Comparison of ENCODE assay signal across 8 cellular contexts in the genomic region with DNA sequence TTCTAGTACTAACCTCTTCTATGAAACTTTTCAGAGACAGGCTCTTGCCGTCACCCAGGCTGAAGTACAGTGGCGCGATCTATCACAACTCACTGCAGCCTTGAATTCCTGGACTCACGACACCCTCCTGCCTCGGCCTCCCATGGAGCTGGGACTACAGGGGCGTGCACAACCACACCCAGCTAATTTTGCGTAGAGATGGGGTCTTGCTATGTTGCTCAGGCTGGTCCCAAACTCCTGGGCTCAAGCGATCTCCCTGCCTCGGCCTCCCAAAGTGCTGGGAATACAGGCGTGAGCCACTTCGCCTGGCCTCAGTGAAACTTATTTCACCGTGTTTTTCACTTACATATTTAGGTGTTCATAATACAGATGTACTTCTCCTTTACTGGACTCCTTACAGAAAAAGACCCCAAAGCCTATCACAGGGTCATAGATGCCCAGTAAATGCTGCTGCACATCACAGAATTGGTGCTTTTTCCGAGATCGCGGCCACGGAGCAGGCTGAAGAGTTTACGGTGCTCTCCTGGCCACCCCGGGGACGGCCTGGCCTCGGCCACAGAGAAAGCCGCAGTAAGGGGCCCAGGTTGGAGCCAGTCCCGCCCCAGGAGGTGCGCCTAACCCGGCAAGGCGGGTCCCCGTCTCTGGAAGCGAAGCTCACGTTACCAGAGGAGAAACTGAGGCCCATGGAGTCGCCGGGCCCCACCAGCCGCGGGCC. TPM values are rescaled to one million over a fixed set of nuclear protein-coding genes. Genes with fewer than 3 reads are reported as not detected.
A peak's percentile ranks its signal among the peaks of the same experiment; 100 is the strongest.
DNase-seq lines count a peak whose midpoint lies in the region; ATAC-seq and TF ChIP-seq lines count a peak whose summit lies in the region.

No MANE protein-coding gene starts in this region.

- no peaks in the 10 kb centered on the region for H3K27me3 ChIP-seq in mesendoderm (ENCODE audit: insufficient read depth, low read length, poor library complexity)

- H2AK5ac ChIP-seq in mesendoderm (ENCODE audit: low read length) = peak overlapping the region; percentile 14

- H3K56ac ChIP-seq in mesendoderm (ENCODE audit: low read length) = peak overlapping the region; percentile 95

- no peak overlapping the region for H4K5ac ChIP-seq in mesendoderm (ENCODE audit: low read length)

- peak; percentile 25 for ATAC-seq in GM21528 (IDR thresholded peaks at IDR 0.05; ENCODE audit: low FRiP score, unreplicated experiment)

- peak overlapping the region; percentile 98 for H3K9ac ChIP-seq in mesendoderm (ENCODE audit: low read length)

- H2BK15ac ChIP-seq in mesendoderm (replicated peaks; ENCODE audit: low read depth) = no peak overlapping the region

- WGBS in mesendoderm (ENCODE audit: extremely low coverage, insufficient coverage, low lambda C conversion rate) = no CpG with 5 or more reads among the region's 32 CpGs

- peak overlapping the region; percentile 56 for H3K4ac ChIP-seq in mesendoderm (ENCODE audit: low read depth, low read length)

- peaks cover 10% of the 10 kb centered on the region for H3K79me1 ChIP-seq in mesendoderm (ENCODE audit: low read length)

- no peak overlapping the region for H2BK5ac ChIP-seq in mesendoderm (ENCODE audit: low read length)

- peak overlapping the region; percentile 29 for H3K27ac ChIP-seq in mesendoderm (ENCODE audit: low read depth, low read length)

- H3K4me3 ChIP-seq in choroid plexus epithelial cell (ENCODE audit: low read depth, low read length) (peak overlapping the region; percentile 86), mesendoderm (ENCODE audit: low read length) (peak overlapping the region; percentile 84)

- TF ChIP-seq CTCF in choroid plexus epithelial cell (conservative IDR thresholded peaks at IDR 0.05; ENCODE audit: low read depth, low read length) = no peak

- peak overlapping the region; percentile 81 for H3K18ac ChIP-seq in mesendoderm (ENCODE audit: low read length)

- H4K8ac ChIP-seq in mesendoderm (ENCODE audit: low read depth, low read length) = no peak overlapping the region

- peaks cover 8% of the 10 kb centered on the region for H3K79me2 ChIP-seq in mesendoderm (ENCODE audit: control insufficient read depth, insufficient read depth, low read length)

- DNase-seq in COLO668 (lab: John Stamatoyannopoulos, UW; ENCODE audit: unreplicated experiment) (peak; percentile 51), NAMALWA (ENCODE audit: low spot score) (peak; percentile 39), choroid plexus epithelial cell (ENCODE audit: low read depth) (peak; percentile 35), mesendoderm (no peak), DMS79 treated with DMSO at 0.1 percent for 48 hours (lab: John Stamatoyannopoulos, UW) (no peak), AG08395 (ENCODE audit: low spot score) (no peak), NCI-H2227 treated with DMSO at 0.1 percent for 48 hours (lab: John Stamatoyannopoulos, UW) (no peak)

- no peak overlapping the region for H2BK120ac ChIP-seq in mesendoderm (ENCODE audit: low read depth, low read length)

- H3K4me2 ChIP-seq in mesendoderm (ENCODE audit: low read length) = peak overlapping the region; percentile 81

- H3K23ac ChIP-seq in mesendoderm (ENCODE audit: low read length) = peak overlapping the region; percentile 80

- peaks cover 3% of the 10 kb centered on the region for H3K4me1 ChIP-seq in mesendoderm (ENCODE audit: control insufficient read depth, low read depth, low read length)

- peaks cover 8% of the 10 kb centered on the region for H3K36me3 ChIP-seq in mesendoderm (ENCODE audit: control insufficient read depth, insufficient read depth, low read length)

RNA-seq across cellular contexts. Expression of a gene that starts 0.6 kb away (rescaled TPM):
- 19.9 TPM for polyA plus RNA-seq in mesendoderm (2013, experiment 1 of 2)
- 18.5 TPM for polyA plus RNA-seq in mesendoderm (2013, experiment 2 of 2)

RNA-seq across cellular contexts. Expression of a gene that starts 20.3 kb away (rescaled TPM):
- polyA plus RNA-seq in mesendoderm (2013, experiment 1 of 2) = 45.0 TPM
- polyA plus RNA-seq in mesendoderm (2013, experiment 2 of 2) = 45.5 TPM

RNA-seq across cellular contexts. Expression of a gene that starts 46.5 kb away (rescaled TPM):
- polyA plus RNA-seq in mesendoderm (2013, experiment 1 of 2) = 1.6 TPM
- polyA plus RNA-seq in mesendoderm (2013, experiment 2 of 2) = 2.0 TPM

RNA-seq across cellular contexts. Expression of a gene that starts 55.7 kb away (rescaled TPM):
- 45.3 TPM for polyA plus RNA-seq in mesendoderm (2013, experiment 1 of 2)
- polyA plus RNA-seq in mesendoderm (2013, experiment 2 of 2) = 45.3 TPM

Comparison
In these comparisons a context has a peak if more than half of its experiments do, and no peak if none do; other contexts are left out.
1. DNase-seq: peak in COLO668 (single experiment), NAMALWA (single experiment) and choroid plexus epithelial cell (single experiment); none in mesendoderm (single experiment), DMS79 treated with DMSO at 0.1 percent for 48 hours (single experiment), AG08395 (single experiment) and NCI-H2227 treated with DMSO at 0.1 percent for 48 hours (single experiment).